8 cellular contexts compared by ENCODE assay signal in genomic region chr14:60753264-60754126, GRCh38. TPM values are rescaled to one million over a fixed set of nuclear protein-coding genes. Genes with fewer than 3 reads are reported as not detected.
DNase-seq lines count a peak whose midpoint lies in the region; ATAC-seq and TF ChIP-seq lines count a peak whose summit lies in the region.

No MANE protein-coding gene starts in this region.

- peak overlapping the region; percentile 65 to 83 (median 77) for H3K4me2 ChIP-seq in BLaER1 treated with 17β-estradiol and CSF1 and Interleukin-3, amounts not matched to agents 10 nM and 100 nM

- H3K4me1 ChIP-seq in BLaER1 treated with 17β-estradiol and CSF1 and Interleukin-3, amounts not matched to agents 10 nM and 100 nM, result peaks cover 36 to 55% (median 46%) of the 10 kb centered on the region in 10 experiments

- no peak overlapping the region; a peak in 1 of 20 replicates for H3K4me3 ChIP-seq in BLaER1 treated with 17β-estradiol and CSF1 and Interleukin-3, amounts not matched to agents 10 nM and 100 nM

- ATAC-seq in HG03571 (IDR thresholded peaks at IDR 0.05; ENCODE audit: unreplicated experiment) (peak; percentile 98), left lobe of liver (no peak)
- ATAC-seq in activated CD8-positive, alpha-beta T cell treated with anti-CD3 and anti-CD28 coated beads for 36 hours, result peak; percentile 90
- peak; percentile 98 for ATAC-seq in natural killer cell treated with Interleukin-12 subunit alpha and Interleukin-12 subunit beta and Interleukin-15 and Interleukin-18, amount 100 ng/mL, for 72 hours

- intact Hi-C loops in activated CD8-positive, alpha-beta T cell treated with anti-CD3 and anti-CD28 coated beads for 36 hours (cut with micrococcal nuclease), result no loop called here

- H3K27ac ChIP-seq in BLaER1 treated with 17β-estradiol and CSF1 and Interleukin-3, amounts not matched to agents 10 nM and 100 nM, result peak overlapping the region in 9 of 11 experiments; percentile 39 to 77 (median 64); a peak in 17 of 22 replicates

- H3K27ac Mint-ChIP-seq in activated CD8-positive, alpha-beta T cell treated with anti-CD3 and anti-CD28 coated beads for 36 hours, result peak overlapping the region; percentile 78
- H3K27ac Mint-ChIP-seq in natural killer cell treated with Interleukin-12 subunit alpha and Interleukin-12 subunit beta and Interleukin-15 and Interleukin-18, amount 100 ng/mL, for 72 hours, result peak overlapping the region; percentile 48 to 79

- H3K9me3 Mint-ChIP-seq in activated CD8-positive, alpha-beta T cell treated with anti-CD3 and anti-CD28 coated beads for 36 hours, result no peaks in the 10 kb centered on the region
- no peaks in the 10 kb centered on the region for H3K9me3 Mint-ChIP-seq in natural killer cell treated with Interleukin-12 subunit alpha and Interleukin-12 subunit beta and Interleukin-15 and Interleukin-18, amount 100 ng/mL, for 72 hours

- H3K36me3 ChIP-seq in BLaER1 treated with 17β-estradiol and CSF1 and Interleukin-3, amounts not matched to agents 10 nM and 100 nM, result no peaks in the 10 kb centered on the region

- peaks cover 0 to 90% (median 10%) of the 10 kb centered on the region in 11 experiments; a peak in 14 of 22 replicates for H3K27me3 ChIP-seq in BLaER1 treated with 17β-estradiol and CSF1 and Interleukin-3, amounts not matched to agents 10 nM and 100 nM

- H3K4me1 Mint-ChIP-seq in activated CD8-positive, alpha-beta T cell treated with anti-CD3 and anti-CD28 coated beads for 36 hours (ENCODE audit: low read depth), result peaks cover 42% of the 10 kb centered on the region
- peaks cover 25% of the 10 kb centered on the region in 2 donors for H3K4me1 Mint-ChIP-seq in natural killer cell treated with Interleukin-12 subunit alpha and Interleukin-12 subunit beta and Interleukin-15 and Interleukin-18, amount 100 ng/mL, for 72 hours (ENCODE audit: low read depth in 2 of 2)

- H4K20me1 ChIP-seq in BLaER1 treated with 17β-estradiol and CSF1 and Interleukin-3, amounts not matched to agents 10 nM and 100 nM, result peaks cover 66 to 100% (median 82%) of the 10 kb centered on the region in 11 experiments; a peak in 21 of 22 replicates

- DNase-seq in GM20000 (ENCODE audit: low spot score) (peak; percentile 74), retina (no peak), NCI-H2196 (lab: John Stamatoyannopoulos, UW; ENCODE audit: unreplicated experiment) (no peak), left lobe of liver (ENCODE audit: low spot score) (no peak)
- peak; percentile 80 for DNase-seq in activated CD8-positive, alpha-beta T cell treated with anti-CD3 and anti-CD28 coated beads for 36 hours
- DNase-seq in natural killer cell treated with Interleukin-12 subunit alpha and Interleukin-12 subunit beta and Interleukin-15 and Interleukin-18, amount 100 ng/mL, for 72 hours (ENCODE audit: low spot score), result peak; percentile 85

- CTCF ChIA-PET in activated CD8-positive, alpha-beta T cell treated with anti-CD3 and anti-CD28 coated beads for 36 hours (lab: Charles Lee), result interaction anchor here (1.1 kb wide), 1 partner anchor 130 kb away, joined by 3 read pairs; no protein-coding TSS in a partner anchor

- TF ChIP-seq CTCF in GM20000 (IDR thresholded peaks at IDR 0.05; ENCODE audit: extremely low read depth, missing control alignments), result no peak
- no peak for TF ChIP-seq CTCF in activated CD8-positive, alpha-beta T cell treated with anti-CD3 and anti-CD28 coated beads for 36 hours (IDR thresholded peaks at IDR 0.05)

- H3K36me3 Mint-ChIP-seq in activated CD8-positive, alpha-beta T cell treated with anti-CD3 and anti-CD28 coated beads for 36 hours (ENCODE audit: low read depth), result peaks cover 2% of the 10 kb centered on the region
- no peaks in the 10 kb centered on the region for H3K36me3 Mint-ChIP-seq in natural killer cell treated with Interleukin-12 subunit alpha and Interleukin-12 subunit beta and Interleukin-15 and Interleukin-18, amount 100 ng/mL, for 72 hours

- POLR2A ChIA-PET in activated CD8-positive, alpha-beta T cell treated with anti-CD3 and anti-CD28 coated beads for 36 hours (lab: Charles Lee), result interaction anchor here (0.6 to 1.5 kb wide), 6 partner anchors 8 to 753 kb away, joined by 3 to 7 read pairs (median 4); partner anchors contain the start of genes SLC38A6 and TRMT5

- H3K9me3 ChIP-seq in BLaER1 treated with 17β-estradiol and CSF1 and Interleukin-3, amounts not matched to agents 10 nM and 100 nM (replicated peaks in 1 of 11), result no peaks in the 10 kb centered on the region

- peak overlapping the region; percentile 49 for H3K4me3 Mint-ChIP-seq in activated CD8-positive, alpha-beta T cell treated with anti-CD3 and anti-CD28 coated beads for 36 hours
- H3K4me3 Mint-ChIP-seq in natural killer cell treated with Interleukin-12 subunit alpha and Interleukin-12 subunit beta and Interleukin-15 and Interleukin-18, amount 100 ng/mL, for 72 hours, result peak overlapping the region; percentile 66

- peaks cover 13% of the 10 kb centered on the region for H3K27me3 Mint-ChIP-seq in activated CD8-positive, alpha-beta T cell treated with anti-CD3 and anti-CD28 coated beads for 36 hours
- no peaks in the 10 kb centered on the region for H3K27me3 Mint-ChIP-seq in natural killer cell treated with Interleukin-12 subunit alpha and Interleukin-12 subunit beta and Interleukin-15 and Interleukin-18, amount 100 ng/mL, for 72 hours

- peak overlapping the region in 6 of 11 experiments; percentile 14 to 52 (median 36); a peak in 8 of 22 replicates for H3K9ac ChIP-seq in BLaER1 treated with 17β-estradiol and CSF1 and Interleukin-3, amounts not matched to agents 10 nM and 100 nM

RNA-seq across cellular contexts. Expression of gene MNAT1, which starts 18.9 kb away (rescaled TPM):
- 10 to 100 TPM; 41.6 to 44.1 TPM for total RNA-seq in activated CD8-positive, alpha-beta T cell treated with anti-CD3 and anti-CD28 coated beads for 36 hours
- 10 to 100 TPM; 48.2 to 52.4 TPM for total RNA-seq in natural killer cell treated with Interleukin-12 subunit alpha and Interleukin-12 subunit beta and Interleukin-15 and Interleukin-18, amount 100 ng/mL, for 72 hours
- 8.5 TPM for total RNA-seq in left lobe of liver

RNA-seq across cellular contexts. Expression of gene SIX4, which starts 29.3 kb away (rescaled TPM):
- total RNA-seq in activated CD8-positive, alpha-beta T cell treated with anti-CD3 and anti-CD28 coated beads for 36 hours, result not detected
- under 1 TPM in 1 of 2 donors, not detected in 1; 0.10 TPM for total RNA-seq in natural killer cell treated with Interleukin-12 subunit alpha and Interleukin-12 subunit beta and Interleukin-15 and Interleukin-18, amount 100 ng/mL, for 72 hours
- 0.10 TPM for total RNA-seq in left lobe of liver

Comparison
In these comparisons a context has a peak if more than half of its experiments do, and no peak if none do; other contexts are left out.
1. DNase-seq: peak in GM20000 (single experiment), activated CD8-positive, alpha-beta T cell treated with anti-CD3 and anti-CD28 coated beads for 36 hours (single experiment) and natural killer cell treated with Interleukin-12 subunit alpha and Interleukin-12 subunit beta and Interleukin-15 and Interleukin-18, amount 100 ng/mL, for 72 hours (single experiment); none in retina (single experiment), NCI-H2196 (single experiment) and left lobe of liver (single experiment).